8 cellular contexts compared by ENCODE assay signal in genomic region chr19:49453013-49453756, GRCh38. TPM values are rescaled to one million over a fixed set of nuclear protein-coding genes. Genes with fewer than 3 reads are reported as not detected.
DNase-seq lines count a peak whose midpoint lies in the region; ATAC-seq and TF ChIP-seq lines count a peak whose summit lies in the region.

Gene ALDH16A1, plus strand, starts transcription at chr19:49453225. Its CDS starts 107 bp downstream, at chr19:49453332.

- no peak for TF ChIP-seq CTCF in ascending aorta (IDR thresholded peaks at IDR 0.05)

- H3K4me1 ChIP-seq in ascending aorta (peaks cover 0 to 10% of the 10 kb centered on the region in 2 donors), right cardiac atrium (ENCODE audit: control insufficient read depth, insufficient read depth, low read length) (no peaks in the 10 kb centered on the region), rectal smooth muscle tissue (ENCODE audit: control insufficient read depth, insufficient read depth, low read length) (peaks cover 7% of the 10 kb centered on the region), aorta (ENCODE audit: control insufficient read depth in 1 of 2, insufficient read depth in 2 of 2, low read length in 2 of 2) (no peaks in the 10 kb centered on the region)

- peak within 1 kb of the TSS; percentile 100 for H3K27ac Mint-ChIP-seq in T-helper 2 cell treated with Interferon-gamma antibody and Interleukin-4, amounts not matched to agents 5 μg/mL and 100 μg/mL, for 36 hours

- no peaks in the 10 kb centered on the region for H3K27me3 ChIP-seq in ascending aorta
- no peaks in the 10 kb centered on the region for H3K27me3 ChIP-seq in right cardiac atrium (ENCODE audit: control insufficient read depth, insufficient read depth)
- H3K27me3 ChIP-seq in rectal smooth muscle tissue (ENCODE audit: control insufficient read depth, insufficient read depth, low read length): no peaks in the 10 kb centered on the region
- no peaks in the 10 kb centered on the region for H3K27me3 ChIP-seq in aorta (ENCODE audit: control insufficient read depth in 1 of 2, insufficient read depth in 2 of 2, low read length in 1 of 2)

- H3K9me3 ChIP-seq in ascending aorta: no peaks in the 10 kb centered on the region
- H3K9me3 ChIP-seq in right cardiac atrium (ENCODE audit: control insufficient read depth, low read length): no peaks in the 10 kb centered on the region
- H3K9me3 ChIP-seq in aorta (ENCODE audit: control insufficient read depth, low read length): no peaks in the 10 kb centered on the region

- H3K36me3 ChIP-seq in ascending aorta (peaks cover 7 to 8% of the 10 kb centered on the region in 2 donors), rectal smooth muscle tissue (ENCODE audit: control insufficient read depth, insufficient read depth, low read length) (no peaks in the 10 kb centered on the region), aorta (ENCODE audit: control insufficient read depth in 1 of 2, insufficient read depth in 2 of 2, low read length in 1 of 2) (no peaks in the 10 kb centered on the region)

- H3K4me3 ChIP-seq in ascending aorta (peak within 1 kb of the TSS; percentile 73 to 81), right cardiac atrium (ENCODE audit: low read length) (peak within 1 kb of the TSS; percentile 78), rectal smooth muscle tissue (ENCODE audit: low read length) (peak within 1 kb of the TSS; percentile 93), aorta (ENCODE audit: low read length in 2 of 2) (peak within 1 kb of the TSS; percentile 7 to 16)

- intact Hi-C loops in ascending aorta (cut with DNase I): loop anchor here (1.0 to 5.0 kb wide), 4 partner anchors 21 to 224 kb away; partner anchors contain the start of genes FLT3LG, PRMT1, RPL13A and RPS11
- intact Hi-C loops in right cardiac atrium (cut with DNase I): no loop called here
- intact Hi-C loops in aorta (cut with DNase I): no loop called here

- H3K4me3 Mint-ChIP-seq in T-helper 2 cell treated with Interferon-gamma antibody and Interleukin-4, amounts not matched to agents 5 μg/mL and 100 μg/mL, for 36 hours: peak within 1 kb of the TSS; percentile 99

- WGBS in right cardiac atrium: under 1% methylated on average over 66 of the region's 66 CpGs
- WGBS in aorta, 2 donors: 0% methylated on average over 66 of the region's 66 CpGs

- peak; percentile 83 for ATAC-seq in GM18502 (IDR thresholded peaks at IDR 0.05; ENCODE audit: poor library complexity, unreplicated experiment)
- ATAC-seq in HG02970 (IDR thresholded peaks at IDR 0.05; ENCODE audit: low FRiP score, unreplicated experiment): peak; percentile 89
- ATAC-seq in right cardiac atrium: peak; percentile 93 to 95
- peak; percentile 97 for ATAC-seq in aorta (ENCODE audit: low FRiP score)

- no peaks in the 10 kb centered on the region for H3K27me3 Mint-ChIP-seq in T-helper 2 cell treated with Interferon-gamma antibody and Interleukin-4, amounts not matched to agents 5 μg/mL and 100 μg/mL, for 36 hours (ENCODE audit: low read depth)

- DNase-seq in NCI-H1930 (lab: John Stamatoyannopoulos, UW): peak; percentile 99 to 100
- DNase-seq in T-helper 2 cell treated with Interferon-gamma antibody and Interleukin-4, amounts not matched to agents 5 μg/mL and 100 μg/mL, for 36 hours (ENCODE audit: low spot score): peak; percentile 98
- DNase-seq in ascending aorta (ENCODE audit: low spot score in 2 of 2): peak; percentile 89 to 99
- peak; percentile 98 to 99 (median 99) for DNase-seq in right cardiac atrium
- peak; percentile 99 for DNase-seq in aorta

- H3K9me3 Mint-ChIP-seq in T-helper 2 cell treated with Interferon-gamma antibody and Interleukin-4, amounts not matched to agents 5 μg/mL and 100 μg/mL, for 36 hours: no peaks in the 10 kb centered on the region

- H3K36me3 Mint-ChIP-seq in T-helper 2 cell treated with Interferon-gamma antibody and Interleukin-4, amounts not matched to agents 5 μg/mL and 100 μg/mL, for 36 hours (ENCODE audit: low read depth): peaks cover 39% of the 10 kb centered on the region

- peaks cover 46% of the 10 kb centered on the region for H3K4me1 Mint-ChIP-seq in T-helper 2 cell treated with Interferon-gamma antibody and Interleukin-4, amounts not matched to agents 5 μg/mL and 100 μg/mL, for 36 hours (ENCODE audit: low read depth)

- peak within 1 kb of the TSS; percentile 88 to 95 for H3K27ac ChIP-seq in ascending aorta
- peak within 1 kb of the TSS; percentile 98 for H3K27ac ChIP-seq in right cardiac atrium (ENCODE audit: low read length)
- peak within 1 kb of the TSS; percentile 99 for H3K27ac ChIP-seq in rectal smooth muscle tissue (ENCODE audit: low read depth, low read length)
- H3K27ac ChIP-seq in aorta (ENCODE audit: low read depth in 1 of 2, low read length in 2 of 2): peak within 1 kb of the TSS; percentile 64 to 75

- peak within 1 kb of the TSS; percentile 94 for H3K9ac ChIP-seq in rectal smooth muscle tissue (ENCODE audit: low read length)

RNA-seq across cellular contexts. Expression of gene ALDH16A1, which starts in this region (rescaled TPM):
- 27.9 TPM for total RNA-seq in ascending aorta
- 10 to 100 TPM; 11.1 to 17.7 (median 11.9) TPM for total RNA-seq in right cardiac atrium
- polyA plus RNA-seq in right cardiac atrium: 9.3 TPM
- 10 to 100 TPM; 17.1 to 23.7 TPM for total RNA-seq in aorta
- polyA plus RNA-seq in aorta: 10 to 100 TPM in 1 of 2 donors, 1 to 10 TPM in 1; 4.8 to 62.4 TPM

Comparison
In these comparisons a context has a peak if more than half of its experiments do, and no peak if none do; other contexts are left out.
1. Peak in every context shown above with its lines: DNase-seq, ATAC-seq, H3K4me3 ChIP-seq and H3K27ac ChIP-seq.
2. H3K4me3 ChIP-seq: peak in every context shown above with its lines; median percentile 93 in rectal smooth muscle tissue; 78 in right cardiac atrium; 77 in ascending aorta; 12 in aorta.